ENCODE assay signal across 11 cellular contexts in the genomic region with DNA sequence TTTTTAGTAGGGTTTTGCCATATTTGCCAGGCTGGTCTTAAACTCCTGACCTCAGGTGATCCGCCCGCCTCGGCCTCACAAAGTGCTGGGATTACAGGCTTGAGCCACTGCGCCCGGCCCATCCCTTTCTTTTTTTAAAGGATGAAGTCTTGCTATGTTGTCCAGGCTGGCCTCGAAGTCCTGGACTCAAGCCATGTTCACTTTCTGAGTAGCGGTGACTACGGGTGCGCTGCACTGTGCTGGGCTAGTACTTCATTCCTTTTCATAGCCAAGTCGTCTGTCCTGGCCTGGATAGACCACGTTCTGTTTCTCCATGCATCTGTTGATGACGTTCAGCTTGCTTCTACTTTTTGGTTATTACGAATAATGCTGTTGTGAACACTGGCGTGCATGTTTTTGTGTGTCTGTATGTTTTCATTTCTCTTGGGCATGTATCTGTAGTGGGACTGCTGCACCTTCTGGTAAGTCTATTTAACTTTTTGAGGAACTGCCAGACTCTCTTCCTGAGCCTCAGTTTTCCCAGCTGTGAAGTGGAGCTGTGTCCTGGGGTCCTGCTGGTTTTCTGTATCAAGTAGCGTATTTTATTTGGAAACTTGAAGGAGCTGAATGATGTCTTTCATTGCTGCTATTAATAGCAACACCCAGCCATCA. TPM values are rescaled to one million over a fixed set of nuclear protein-coding genes. Genes with fewer than 3 reads are reported as not detected.
DNase-seq lines count a peak whose midpoint lies in the region; ATAC-seq and TF ChIP-seq lines count a peak whose summit lies in the region.
"Had no signal": no experiment of that assay in that cellular context is flagged by ENCODE, and none has a peak within 500 bp of the region (broad histone marks: within the 10 kb centered on the region; RNA-seq: fewer than 3 reads in every experiment).

No MANE protein-coding gene starts in this region.

- 92% methylated on average over 15 of the region's 15 CpGs for WGBS in SK-N-SH (ENCODE audit: low lambda C conversion rate)
- 94% methylated on average over 15 of the region's 15 CpGs for WGBS in hepatocyte (ENCODE audit: low lambda C conversion rate, missing lambda C conversion rate)

- POLR2A ChIA-PET in SK-N-SH (lab: Yijun Ruan, JAX): interaction anchor here (1.5 kb wide), 1 partner anchor 9 kb away, joined by 9 read pairs; no protein-coding TSS in a partner anchor

- intact Hi-C loops in sciatic nerve (cut with DNase I): no loop called here

- H3K36me3 ChIP-seq in BLaER1 treated with 17β-estradiol and CSF1 and Interleukin-3, amounts not matched to agents 10 nM and 100 nM: peaks cover 0 to 12% (median 5%) of the 10 kb centered on the region in 11 experiments; a peak in 9 of 22 replicates
- H3K36me3 ChIP-seq in SK-N-SH (replicated peaks in 1 of 2; ENCODE audit: control insufficient read depth in 1 of 2, insufficient read depth in 2 of 2, low read length in 1 of 2) (peaks cover 0 to 2% of the 10 kb centered on the region in 2 experiments), hepatocyte (replicated peaks; ENCODE audit: insufficient read depth, low read depth) (no peaks in the 10 kb centered on the region), skeletal muscle satellite cell (ENCODE audit: insufficient read depth, low read length) (no peaks in the 10 kb centered on the region)

- ATAC-seq in sciatic nerve: no peak
- ATAC-seq: left lobe of liver had no signal

- peak overlapping the region in 8 of 11 experiments; percentile 86 to 97 (median 95); a peak in 14 of 22 replicates for H3K27ac ChIP-seq in BLaER1 treated with 17β-estradiol and CSF1 and Interleukin-3, amounts not matched to agents 10 nM and 100 nM
- H3K27ac ChIP-seq in SK-N-SH (ENCODE audit: low read depth in 2 of 2, low read length in 1 of 2): peak overlapping the region; percentile 76 to 88
- peak overlapping the region; percentile 42 for H3K27ac ChIP-seq in hepatocyte

- H3K9ac ChIP-seq in BLaER1 treated with 17β-estradiol and CSF1 and Interleukin-3, amounts not matched to agents 10 nM and 100 nM: peak overlapping the region in 4 of 11 experiments; percentile 22 to 86 (median 80); a peak in 6 of 22 replicates
- no peak overlapping the region; the same call in 1 of the 2 replicates for H3K9ac ChIP-seq in SK-N-SH
- H3K9ac ChIP-seq in skeletal muscle satellite cell (ENCODE audit: low read depth, low read length): peak overlapping the region; percentile 56

- TF ChIP-seq EP300 in SK-N-SH (IDR thresholded peaks at IDR 0.05; ENCODE audit: borderline replicate concordance in 1 of 2, low read depth in 1 of 2, low read length in 1 of 2): no peak

- peak overlapping the region in 9 of 11 experiments; percentile 88 to 99 (median 96); a peak in 18 of 22 replicates for H3K4me2 ChIP-seq in BLaER1 treated with 17β-estradiol and CSF1 and Interleukin-3, amounts not matched to agents 10 nM and 100 nM
- H3K4me2 ChIP-seq in SK-N-SH (peak overlapping the region; percentile 78), hepatocyte (peak overlapping the region; percentile 35), skeletal muscle satellite cell (ENCODE audit: low read length) (peak overlapping the region; percentile 77)

- peaks cover 72 to 100% (median 100%) of the 10 kb centered on the region in 10 experiments for H3K4me1 ChIP-seq in BLaER1 treated with 17β-estradiol and CSF1 and Interleukin-3, amounts not matched to agents 10 nM and 100 nM
- H3K4me1 ChIP-seq in SK-N-SH (ENCODE audit: control insufficient read depth in 1 of 2, insufficient read depth in 2 of 2, low read depth in 1 of 2, low read length in 1 of 2) (peaks cover 35 to 66% of the 10 kb centered on the region in 2 experiments), hepatocyte (ENCODE audit: insufficient read depth) (peaks cover 56% of the 10 kb centered on the region), skeletal muscle satellite cell (ENCODE audit: control insufficient read depth, insufficient read depth, low read length) (peaks cover 41% of the 10 kb centered on the region)

- no peak for TF ChIP-seq CTCF in SK-N-SH (IDR thresholded peaks at IDR 0.05)
- no peak for TF ChIP-seq CTCF in hepatocyte (IDR thresholded peaks at IDR 0.05; ENCODE audit: poor library complexity)

- CTCF ChIA-PET in SK-N-SH (lab: Yijun Ruan, JAX): interaction anchor here (1.0 to 5.0 kb wide), 9 partner anchors 9 to 287 kb away, joined by 3 to 40 read pairs (median 6); no protein-coding TSS in a partner anchor

- peaks cover 14% of the 10 kb centered on the region for H3F3A ChIP-seq in SK-N-SH (replicated peaks; ENCODE audit: insufficient read depth)

- H3K27me3 ChIP-seq in BLaER1 treated with 17β-estradiol and CSF1 and Interleukin-3, amounts not matched to agents 10 nM and 100 nM: peaks cover 0 to 50% (median 0%) of the 10 kb centered on the region in 11 experiments; a peak in 8 of 22 replicates
- no peaks in the 10 kb centered on the region for H3K27me3 ChIP-seq in SK-N-SH (ENCODE audit: insufficient read depth)
- no peaks in the 10 kb centered on the region for H3K27me3 ChIP-seq in hepatocyte
- H3K27me3 ChIP-seq in skeletal muscle satellite cell (ENCODE audit: control insufficient read depth, insufficient read depth, low read length): no peaks in the 10 kb centered on the region

- H3K9me3 ChIP-seq in BLaER1 treated with 17β-estradiol and CSF1 and Interleukin-3, amounts not matched to agents 10 nM and 100 nM (replicated peaks in 1 of 11): peaks cover 8 to 16% (median 15%) of the 10 kb centered on the region in 11 experiments
- H3K9me3 ChIP-seq in SK-N-SH (no peaks in the 10 kb centered on the region), hepatocyte (ENCODE audit: low read depth) (no peaks in the 10 kb centered on the region), skeletal muscle satellite cell (replicated peaks; ENCODE audit: low read length) (no peaks in the 10 kb centered on the region)

- H3K79me2 ChIP-seq in SK-N-SH (ENCODE audit: insufficient read depth) (peaks cover 64% of the 10 kb centered on the region), hepatocyte (peaks cover 100% of the 10 kb centered on the region)

- H3K4me3 ChIP-seq in BLaER1 treated with 17β-estradiol and CSF1 and Interleukin-3, amounts not matched to agents 10 nM and 100 nM: no peak overlapping the region
- H3K4me3 ChIP-seq in SK-N-SH (ENCODE audit: low read depth in 2 of 2, low read length in 1 of 2): peak overlapping the region in 1 of 2 experiments; percentile 19; a peak in 1 of 4 replicates
- H3K4me3 ChIP-seq in hepatocyte: no peak overlapping the region
- no peak overlapping the region for H3K4me3 ChIP-seq in skeletal muscle satellite cell (ENCODE audit: low read length)

- H4K20me1 ChIP-seq in BLaER1 treated with 17β-estradiol and CSF1 and Interleukin-3, amounts not matched to agents 10 nM and 100 nM: peaks cover 51 to 94% (median 70%) of the 10 kb centered on the region in 11 experiments
- H4K20me1 ChIP-seq in SK-N-SH (ENCODE audit: insufficient read depth): peaks cover 91% of the 10 kb centered on the region
- peaks cover 74% of the 10 kb centered on the region for H4K20me1 ChIP-seq in hepatocyte (ENCODE audit: insufficient read depth, poor library complexity, severe bottlenecking)

- no peak for TF ChIP-seq RAD21 in SK-N-SH (IDR thresholded peaks at IDR 0.05; ENCODE audit: low read length)

- H2AFZ ChIP-seq in SK-N-SH (ENCODE audit: low read depth): no peak overlapping the region
- H2AFZ ChIP-seq in hepatocyte: no peak overlapping the region

- H3K9me2 ChIP-seq in SK-N-SH (no peaks in the 10 kb centered on the region), hepatocyte (replicated peaks; ENCODE audit: insufficient read depth) (no peaks in the 10 kb centered on the region)

- DNase-seq in SK-N-SH (no peak), hepatocyte (ENCODE audit: low spot score) (no peak), NCI-H1694 (lab: John Stamatoyannopoulos, UW) (no peak), NCI-H2171 (lab: John Stamatoyannopoulos, UW) (no peak), sciatic nerve (ENCODE audit: low spot score) (no peak), HuH-7 (ENCODE audit: low spot score) (no peak)
- DNase-seq: activated CD8-positive, alpha-beta memory T cell treated with anti-CD3 and anti-CD28 coated beads for 24 hours; stimulated activated CD4-positive, alpha-beta T cell treated with anti-CD3 and anti-CD28 coated beads, Interleukin-1b, Interleukin-23, amount 100 ng/mL, for 48 hours had no signal

TF ChIP-seq in SK-N-SH, 30 proteins besides CTCF, POLR2A, EP300 and RAD21:
- TF ChIP-seq TCF12 (IDR thresholded peaks at IDR 0.05) (no peak), SMC3 (IDR thresholded peaks at IDR 0.05; ENCODE audit: low read depth, low read length) (no peak), TEAD4 (IDR thresholded peaks at IDR 0.05; ENCODE audit: borderline replicate concordance, insufficient read depth) (no peak), CHD2 (IDR thresholded peaks at IDR 0.05; ENCODE audit: low read length, partially characterized antibody) (no peak), MAX (IDR thresholded peaks at IDR 0.05; ENCODE audit: low read depth) (no peak)

RNA-seq across cellular contexts. Expression of gene GSE1, which starts 40.0 kb away (rescaled TPM):
- polyA plus RNA-seq in SK-N-SH (2012; rRNA removed) (22.7 and 26.5 TPM in 2 replicates), hepatocyte (27.9 and 33.1 TPM in 2 replicates)
- 18.5 and 22.7 TPM in 2 replicates for polyA plus RNA-seq in SK-N-SH (2012; cell fraction: cytosol; rRNA removed)
- 94.0 and 103 TPM in 2 replicates for polyA plus RNA-seq in SK-N-SH (2012; cell fraction: nucleus; rRNA removed)
- total RNA-seq in hepatocyte (32.8 and 43.5 TPM in 2 replicates), sciatic nerve (97.3 TPM)
- total RNA-seq in skeletal muscle satellite cell (2012; rRNA removed): 23.6 and 27.6 TPM in 2 replicates

Comparison
In these comparisons a context has a peak if more than half of its experiments do, and no peak if none do; other contexts are left out.
1. H3K27ac ChIP-seq: peak in every context shown above with its lines; median percentile 95 in BLaER1 treated with 17β-estradiol and CSF1 and Interleukin-3, amounts not matched to agents 10 nM and 100 nM; 82 in SK-N-SH; 42 in hepatocyte.
2. H3K4me2 ChIP-seq: peak in every context shown above with its lines; median percentile 96 in BLaER1 treated with 17β-estradiol and CSF1 and Interleukin-3, amounts not matched to agents 10 nM and 100 nM; 78 in SK-N-SH; 77 in skeletal muscle satellite cell; 35 in hepatocyte.